ENCODE assay signal across 21 cellular contexts in the genomic region with DNA sequence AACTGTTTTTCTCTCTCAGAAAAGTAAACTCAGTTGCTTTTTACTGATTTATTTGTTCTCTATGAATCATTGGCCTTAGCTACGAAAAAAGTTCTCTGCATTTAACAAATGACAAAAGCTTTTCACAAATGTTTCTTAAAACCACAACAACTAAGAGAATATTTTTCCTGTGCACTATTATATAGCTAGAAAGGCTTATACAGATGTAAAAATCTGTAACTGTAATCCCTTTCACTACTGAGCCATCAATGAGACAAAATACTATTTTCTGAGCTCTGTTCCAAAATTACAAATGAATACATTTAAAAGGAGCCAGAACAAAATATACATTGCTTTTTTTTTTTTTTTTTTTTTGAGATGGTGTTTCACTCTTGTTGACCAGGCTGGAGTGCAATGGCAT.
"Had no signal": no experiment of that assay in that cellular context is flagged by ENCODE, and none has a peak within 500 bp of the region (broad histone marks: within the 10 kb centered on the region; RNA-seq: fewer than 3 reads in every experiment).

No MANE protein-coding gene starts in this region.

- H3K36me3 ChIP-seq: colonic mucosa, left lung had no signal

- DNase-seq: colonic mucosa; cortex of kidney; effector CD8-positive, alpha-beta T cell; foreskin keratinocyte; glutamatergic neuron; head of caudate nucleus; heart right ventricle; hippocampal formation; left cardiac atrium; left lung; left ventricle myocardium superior; lower lobe of right lung; mesenchymal stem cell; mucosa of descending colon; naive B cell had no signal

- H3K4me3 ChIP-seq: colonic mucosa, esophagus muscularis mucosa, heart right ventricle, left lung, lower lobe of right lung, mucosa of descending colon had no signal

- H3K4me1 ChIP-seq: colonic mucosa, esophagus muscularis mucosa, foreskin keratinocyte, heart right ventricle, left lung, lower lobe of right lung had no signal

- H3K4me3 Mint-ChIP-seq: dendritic cell treated with granulocyte-macrophage colony-stimulating factor and Interleukin-4, amounts not matched to agents 40 ng/mL and 50 ng/mL, for 4 days; mesothelial cell of epicardium; naive B cell had no signal

- FAIRE-seq: endothelial cell of umbilical vein, islet of Langerhans, keratinocyte had no signal

- H3K27me3 ChIP-seq: colonic mucosa, esophagus muscularis mucosa, foreskin keratinocyte, heart right ventricle, left lung had no signal

- H3K27ac Mint-ChIP-seq: dendritic cell treated with granulocyte-macrophage colony-stimulating factor and Interleukin-4, amounts not matched to agents 40 ng/mL and 50 ng/mL, for 4 days; mesothelial cell of epicardium had no signal

- H3K27ac ChIP-seq: colonic mucosa, esophagus muscularis mucosa, foreskin keratinocyte, heart right ventricle, left lung, lower lobe of right lung had no signal

- H3K9me3 Mint-ChIP-seq: dendritic cell treated with granulocyte-macrophage colony-stimulating factor and Interleukin-4, amounts not matched to agents 40 ng/mL and 50 ng/mL, for 4 days; mesothelial cell of epicardium; naive B cell had no signal

- ATAC-seq: foreskin keratinocyte, heart right ventricle, left cardiac atrium, left lung, left ventricle myocardium superior, lower lobe of right lung, mucosa of descending colon had no signal

- H3K9me3 ChIP-seq: colonic mucosa, esophagus muscularis mucosa, heart right ventricle, left lung, lower lobe of right lung, mucosa of descending colon had no signal

- H3K36me3 Mint-ChIP-seq: naive B cell had no signal

- H3K4me1 Mint-ChIP-seq: mesothelial cell of epicardium, naive B cell had no signal

- H3K27me3 Mint-ChIP-seq: dendritic cell treated with granulocyte-macrophage colony-stimulating factor and Interleukin-4, amounts not matched to agents 40 ng/mL and 50 ng/mL, for 4 days had no signal
